Comparison of ENCODE assay signal across 1 cellular context in the genomic region with DNA sequence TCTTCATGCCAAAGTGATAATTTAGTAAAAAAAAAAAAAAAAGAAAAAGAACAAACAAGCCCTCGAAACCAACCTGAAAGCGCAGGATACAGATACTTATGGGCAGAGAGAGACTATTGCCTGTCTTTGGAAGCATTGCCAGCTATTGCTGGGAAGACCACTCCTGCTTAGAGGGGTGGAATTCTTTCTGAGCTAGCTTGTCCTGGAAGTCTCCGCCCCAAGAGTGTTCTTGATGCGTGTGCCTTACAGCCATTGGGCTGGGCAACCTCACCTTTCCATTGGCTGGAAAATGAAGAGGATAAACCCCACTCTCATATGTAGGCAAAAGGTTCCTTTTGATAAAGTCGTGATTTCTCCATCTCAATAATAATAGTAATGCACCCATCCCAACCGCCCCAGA.
TF ChIP-seq lines count a peak whose summit lies in the region.

No MANE protein-coding gene starts in this region.

TF ChIP-seq in IMR-90, 13 proteins besides CTCF, POLR2A, EP300 and RAD21 (continued from another document):
- TF ChIP-seq MAZ (IDR thresholded peaks at IDR 0.05; ENCODE audit: borderline replicate concordance, low read depth, low read length) (no peak), SMC3 (IDR thresholded peaks at IDR 0.05; ENCODE audit: low read depth, low read length) (no peak), NFE2L2 (IDR thresholded peaks at IDR 0.05; ENCODE audit: low read depth, low read length) (no peak)
- TF ChIP-seq, protein P1, sequence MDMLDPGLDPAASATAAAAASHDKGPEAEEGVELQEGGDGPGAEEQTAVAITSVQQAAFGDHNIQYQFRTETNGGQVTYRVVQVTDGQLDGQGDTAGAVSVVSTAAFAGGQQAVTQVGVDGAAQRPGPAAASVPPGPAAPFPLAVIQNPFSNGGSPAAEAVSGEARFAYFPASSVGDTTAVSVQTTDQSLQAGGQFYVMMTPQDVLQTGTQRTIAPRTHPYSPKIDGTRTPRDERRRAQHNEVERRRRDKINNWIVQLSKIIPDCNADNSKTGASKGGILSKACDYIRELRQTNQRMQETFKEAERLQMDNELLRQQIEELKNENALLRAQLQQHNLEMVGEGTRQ (IDR thresholded peaks at IDR 0.05; ENCODE audit: low read depth, low read length): no peak
